ENCODE assay signal across 8 cellular contexts in genomic region chrX:15336023-15336413, GRCh38. TPM values are rescaled to one million over a fixed set of nuclear protein-coding genes. Genes with fewer than 3 reads are reported as not detected.
DNase-seq lines count a peak whose midpoint lies in the region; ATAC-seq and TF ChIP-seq lines count a peak whose summit lies in the region.

No MANE protein-coding gene starts in this region.

- H3K27ac Mint-ChIP-seq in activated naive CD4-positive, alpha-beta T cell treated with anti-CD3 and anti-CD28 coated beads, Interleukin-2, amount 50 U/mL, for 72 hours = peak overlapping the region; percentile 84 to 95

- TF ChIP-seq CTCF in OCI-LY1 (IDR thresholded peaks at IDR 0.05; ENCODE audit: low read length) = no peak
- no peak for TF ChIP-seq CTCF in hepatocyte (IDR thresholded peaks at IDR 0.05; ENCODE audit: poor library complexity)

- H3K9ac ChIP-seq in OCI-LY1 (ENCODE audit: low read length) (peak overlapping the region; percentile 51; the same call in 1 of the 2 replicates), skeletal muscle tissue (ENCODE audit: low read depth in 1 of 3, low read length in 3 of 3) (peak overlapping the region; percentile 16 to 73 (median 41))

- H3K79me2 ChIP-seq in OCI-LY1 (ENCODE audit: insufficient read depth, low read length) (0 out of 2 replicates have a peak, but pooled peaks cover 3% of the 10 kb centered on the region), hepatocyte (peaks cover 7% of the 10 kb centered on the region)

- H3K36me3 ChIP-seq in OCI-LY1 (ENCODE audit: insufficient read depth, low read length) (peaks cover 8% of the 10 kb centered on the region), hepatocyte (replicated peaks; ENCODE audit: insufficient read depth, low read depth) (no peaks in the 10 kb centered on the region), skeletal muscle tissue (ENCODE audit: control insufficient read depth in 3 of 3, insufficient read depth in 3 of 3, low read length in 3 of 3) (peaks cover 0 to 5% (median 0%) of the 10 kb centered on the region in 3 donors)

- H3K9me2 ChIP-seq in OCI-LY1 (ENCODE audit: low read depth, low read length) (no peaks in the 10 kb centered on the region), hepatocyte (replicated peaks; ENCODE audit: insufficient read depth) (no peaks in the 10 kb centered on the region)

- H4K20me1 ChIP-seq in OCI-LY1 (ENCODE audit: insufficient read depth, low read length) (no peaks in the 10 kb centered on the region), hepatocyte (ENCODE audit: insufficient read depth, poor library complexity, severe bottlenecking) (no peaks in the 10 kb centered on the region)

- H3K9me3 ChIP-seq in OCI-LY1 (ENCODE audit: low read length) (no peaks in the 10 kb centered on the region), hepatocyte (ENCODE audit: low read depth) (no peaks in the 10 kb centered on the region), skeletal muscle tissue (ENCODE audit: control insufficient read depth in 3 of 3, low read length in 3 of 3) (no peaks in the 10 kb centered on the region)

- H3K27ac ChIP-seq in OCI-LY1 (ENCODE audit: low read depth, low read length, poor library complexity, severe bottlenecking) = no peak overlapping the region
- H3K27ac ChIP-seq in hepatocyte = peak overlapping the region; percentile 88
- peak overlapping the region; percentile 73 for H3K27ac ChIP-seq in skeletal muscle tissue (ENCODE audit: low read depth, low read length)

- H2AFZ ChIP-seq in OCI-LY1 (ENCODE audit: low read length) = peak overlapping the region; percentile 52
- peak overlapping the region; percentile 14 for H2AFZ ChIP-seq in hepatocyte

- H3F3A ChIP-seq in OCI-LY1 (ENCODE audit: insufficient read depth, low read length) = no peaks in the 10 kb centered on the region

- H3K4me3 ChIP-seq in OCI-LY1 (ENCODE audit: low read depth, low read length, poor library complexity, severe bottlenecking) (peak overlapping the region; percentile 63), hepatocyte (peak overlapping the region; percentile 27), skeletal muscle tissue (ENCODE audit: low read length in 3 of 3) (peak overlapping the region; percentile 39 to 78 (median 55))

- H3K4me2 ChIP-seq in OCI-LY1 (ENCODE audit: low read length) = peak overlapping the region; percentile 71
- peak overlapping the region; percentile 72 for H3K4me2 ChIP-seq in hepatocyte

- DNase-seq in activated CD4-positive, CD25-positive, alpha-beta regulatory T cell treated with anti-CD3 and anti-CD28 coated beads, Interleukin-2, amount 50 U/mL, for 16 hours (ENCODE audit: low read depth, low spot score) = peak; percentile 10
- no peak for DNase-seq in activated CD4-positive, CD25-positive, alpha-beta regulatory T cell treated with anti-CD3 and anti-CD28 coated beads, Interleukin-2, amount 50 U/mL, for 72 hours
- peak in 1 of 2 donors; percentile 4 for DNase-seq in activated naive CD4-positive, alpha-beta T cell treated with anti-CD3 and anti-CD28 coated beads, Interleukin-2, amount 50 U/mL, for 72 hours (ENCODE audit: low spot score in 2 of 2)
- DNase-seq in hepatocyte (ENCODE audit: low spot score) (peak; percentile 54), GF-D8 (lab: John Stamatoyannopoulos, UW) (no peak), HuH-7 (ENCODE audit: low spot score) (no peak)

- WGBS in hepatocyte (ENCODE audit: low lambda C conversion rate, missing lambda C conversion rate) = 52% methylated on average over 10 of the region's 10 CpGs

- H3K9me3 Mint-ChIP-seq in activated naive CD4-positive, alpha-beta T cell treated with anti-CD3 and anti-CD28 coated beads, Interleukin-2, amount 50 U/mL, for 72 hours = no peaks in the 10 kb centered on the region

- H3K4me1 ChIP-seq in OCI-LY1 (ENCODE audit: insufficient read depth, low read length, severe bottlenecking) (peaks cover 14% of the 10 kb centered on the region), hepatocyte (ENCODE audit: insufficient read depth) (no peaks in the 10 kb centered on the region), skeletal muscle tissue (ENCODE audit: control insufficient read depth in 3 of 3, insufficient read depth in 3 of 3, low read length in 3 of 3) (peaks cover 0 to 22% (median 3%) of the 10 kb centered on the region in 3 donors)

- peaks cover 5 to 6% of the 10 kb centered on the region in 2 donors for H3K36me3 Mint-ChIP-seq in activated naive CD4-positive, alpha-beta T cell treated with anti-CD3 and anti-CD28 coated beads, Interleukin-2, amount 50 U/mL, for 72 hours

- ATAC-seq in activated naive CD4-positive, alpha-beta T cell treated with anti-CD3 and anti-CD28 coated beads, Interleukin-2, amount 50 U/mL, for 72 hours = peak; percentile 16 to 46

- H3K27me3 ChIP-seq in OCI-LY1 (ENCODE audit: insufficient read depth, low read length) (no peaks in the 10 kb centered on the region), hepatocyte (no peaks in the 10 kb centered on the region), skeletal muscle tissue (ENCODE audit: control insufficient read depth in 3 of 3, insufficient read depth in 3 of 3, low read length in 3 of 3) (no peaks in the 10 kb centered on the region)

RNA-seq across cellular contexts. Expression of gene PIGA, which starts 0.7 kb away (rescaled TPM):
- total RNA-seq in activated naive CD4-positive, alpha-beta T cell treated with anti-CD3 and anti-CD28 coated beads, Interleukin-2, amount 50 U/mL, for 72 hours = 10 to 100 TPM; 31.5 to 36.8 TPM
- total RNA-seq in hepatocyte (13.6 and 23.0 TPM in 2 replicates), skeletal muscle tissue (6.8 TPM)
- polyA plus RNA-seq in hepatocyte = 6.9 and 9.1 TPM in 2 replicates

RNA-seq across cellular contexts. Expression of gene ASB11, which starts 20.6 kb away (rescaled TPM):
- not detected for total RNA-seq in activated naive CD4-positive, alpha-beta T cell treated with anti-CD3 and anti-CD28 coated beads, Interleukin-2, amount 50 U/mL, for 72 hours
- total RNA-seq in hepatocyte (0.20 and 0.40 TPM in 2 replicates), skeletal muscle tissue (15.1 TPM)
- polyA plus RNA-seq in hepatocyte = not detected in 2 replicates

RNA-seq across cellular contexts. Expression of gene VEGFD, which starts 48.2 kb away (rescaled TPM):
- total RNA-seq in activated naive CD4-positive, alpha-beta T cell treated with anti-CD3 and anti-CD28 coated beads, Interleukin-2, amount 50 U/mL, for 72 hours = not detected
- total RNA-seq in hepatocyte = 0.76 and 0.80 TPM in 2 replicates
- polyA plus RNA-seq in hepatocyte = 0.27 and 0.39 TPM in 2 replicates
- under 0.01 TPM for total RNA-seq in skeletal muscle tissue

Comparison
In these comparisons a context has a peak if more than half of its experiments do, and no peak if none do; other contexts are left out.
1. DNase-seq: peak in activated CD4-positive, CD25-positive, alpha-beta regulatory T cell treated with anti-CD3 and anti-CD28 coated beads, Interleukin-2, amount 50 U/mL, for 16 hours (single experiment) and hepatocyte (single experiment); none in activated CD4-positive, CD25-positive, alpha-beta regulatory T cell treated with anti-CD3 and anti-CD28 coated beads, Interleukin-2, amount 50 U/mL, for 72 hours (single experiment), GF-D8 (single experiment) and HuH-7 (single experiment).
2. RNA of gene ASB11, which starts 20.6 kb away (total RNA-seq): 15.1 TPM in skeletal muscle tissue (single experiment); 0.20 to 0.40 TPM in hepatocyte and not detected in activated naive CD4-positive, alpha-beta T cell treated with anti-CD3 and anti-CD28 coated beads, Interleukin-2, amount 50 U/mL, for 72 hours; every median in the first group is over 10 times any median in the second.
3. Peak in every context shown above with its lines, with median percentiles within 50 percentile points of each other: H3K4me3 ChIP-seq.